ENCODE assay signal across 14 cellular contexts in genomic region chr2:150296795-150297546, GRCh38.
DNase-seq lines count a peak whose midpoint lies in the region; ATAC-seq and TF ChIP-seq lines count a peak whose summit lies in the region.
"Had no signal": no experiment of that assay in that cellular context is flagged by ENCODE, and none has a peak within 500 bp of the region (broad histone marks: within the 10 kb centered on the region; RNA-seq: fewer than 3 reads in every experiment).

No MANE protein-coding gene starts in this region.

- H3K4ac ChIP-seq in mesendoderm (ENCODE audit: low read depth, low read length), result no peak overlapping the region

- intact Hi-C loops in Right ventricle myocardium superior (cut with DNase I), result no loop called here

- no peak overlapping the region for H3K9ac ChIP-seq in mesendoderm (ENCODE audit: low read length)

- DNase-seq in Right ventricle myocardium superior (no peak), right atrium auricular region (ENCODE audit: low spot score) (no peak), brain microvascular endothelial cell (peak; percentile 40), inferior parietal cortex (ENCODE audit: extremely low spot score) (peak; percentile 23), mesendoderm (no peak), NCI-H128 (lab: John Stamatoyannopoulos, UW; ENCODE audit: unreplicated experiment) (no peak), activated gamma-delta T cell (lab: John Stamatoyannopoulos, UW) (no peak)
- DNase-seq: activated CD4-positive, alpha-beta memory T cell treated with anti-CD3 and anti-CD28 coated beads, Interleukin-2, amount 10 ng/mL, durations not matched to agents 7 days and 5 days; colonic mucosa; DMS79; head of caudate nucleus; NCI-H1930; psoas muscle had no signal

- TF ChIP-seq CTCF in right atrium auricular region (IDR thresholded peaks at IDR 0.05), result no peak
- TF ChIP-seq CTCF in brain microvascular endothelial cell (IDR thresholded peaks at IDR 0.05; ENCODE audit: low read depth, low read length, missing control alignments), result no peak

- H2BK5ac ChIP-seq in mesendoderm (ENCODE audit: low read length), result no peak overlapping the region

- no peaks in the 10 kb centered on the region for H3K9me3 ChIP-seq in right atrium auricular region
- H3K9me3 ChIP-seq: colonic mucosa, psoas muscle had no signal

- H3K4me3 ChIP-seq in right atrium auricular region (no peak overlapping the region), brain microvascular endothelial cell (ENCODE audit: low read depth, low read length) (no peak overlapping the region), mesendoderm (ENCODE audit: low read length) (no peak overlapping the region)
- H3K4me3 ChIP-seq: colonic mucosa, psoas muscle had no signal

- H3K27me3 ChIP-seq in right atrium auricular region, result no peaks in the 10 kb centered on the region
- H3K27me3 ChIP-seq in brain microvascular endothelial cell (replicated peaks), result no peaks in the 10 kb centered on the region
- no peaks in the 10 kb centered on the region for H3K27me3 ChIP-seq in mesendoderm (ENCODE audit: insufficient read depth, low read length, poor library complexity)
- H3K27me3 ChIP-seq: colonic mucosa had no signal

- H4K5ac ChIP-seq in mesendoderm (ENCODE audit: low read length), result no peak overlapping the region

- no peak overlapping the region for H2BK15ac ChIP-seq in mesendoderm (replicated peaks; ENCODE audit: low read depth)

- H2AK5ac ChIP-seq in mesendoderm (ENCODE audit: low read length), result no peak overlapping the region

- no peak overlapping the region for H3K23ac ChIP-seq in mesendoderm (ENCODE audit: low read length)

- peak; percentile 82 for ATAC-seq in Right ventricle myocardium superior (ENCODE audit: poor library complexity)
- no peak for ATAC-seq in HG03521 (IDR thresholded peaks at IDR 0.05; ENCODE audit: unreplicated experiment)
- ATAC-seq: psoas muscle had no signal

- H3K79me2 ChIP-seq in mesendoderm (ENCODE audit: control insufficient read depth, insufficient read depth, low read length), result no peaks in the 10 kb centered on the region

- H3K18ac ChIP-seq in mesendoderm (ENCODE audit: low read length), result no peak overlapping the region

- H3K4me2 ChIP-seq in mesendoderm (ENCODE audit: low read length), result no peak overlapping the region

- H3K79me1 ChIP-seq in mesendoderm (ENCODE audit: low read length), result no peaks in the 10 kb centered on the region

- H2BK120ac ChIP-seq in mesendoderm (ENCODE audit: low read depth, low read length), result no peak overlapping the region

- no peak overlapping the region for H4K8ac ChIP-seq in mesendoderm (ENCODE audit: low read depth, low read length)

- H3K56ac ChIP-seq in mesendoderm (ENCODE audit: low read length), result no peak overlapping the region

- H3K4me1 ChIP-seq in right atrium auricular region (no peaks in the 10 kb centered on the region), mesendoderm (ENCODE audit: control insufficient read depth, low read depth, low read length) (no peaks in the 10 kb centered on the region)
- H3K4me1 ChIP-seq: colonic mucosa, psoas muscle had no signal

- in situ Hi-C loops in brain microvascular endothelial cell (cut with HindIII; ENCODE audit: low pct_ligation_motif_present, low sequenced_read_pairs), result no loop called here

- peak overlapping the region in 1 of 2 donors; percentile 18 for H3K27ac ChIP-seq in right atrium auricular region
- peak overlapping the region; percentile 56 for H3K27ac ChIP-seq in brain microvascular endothelial cell
- no peak overlapping the region for H3K27ac ChIP-seq in mesendoderm (ENCODE audit: low read depth, low read length)
- H3K27ac ChIP-seq: colonic mucosa, psoas muscle had no signal

- H3K36me3 ChIP-seq in right atrium auricular region (no peaks in the 10 kb centered on the region), brain microvascular endothelial cell (replicated peaks) (no peaks in the 10 kb centered on the region), mesendoderm (ENCODE audit: control insufficient read depth, insufficient read depth, low read length) (no peaks in the 10 kb centered on the region)
- H3K36me3 ChIP-seq: colonic mucosa had no signal

Comparison
In these comparisons a context has a peak if more than half of its experiments do, and no peak if none do; other contexts are left out.
1. DNase-seq: peak in brain microvascular endothelial cell (single experiment) and inferior parietal cortex (single experiment); none in Right ventricle myocardium superior (single experiment), right atrium auricular region (single experiment), mesendoderm (single experiment), NCI-H128 (single experiment) and activated gamma-delta T cell (single experiment).